In the genomic region with DNA sequence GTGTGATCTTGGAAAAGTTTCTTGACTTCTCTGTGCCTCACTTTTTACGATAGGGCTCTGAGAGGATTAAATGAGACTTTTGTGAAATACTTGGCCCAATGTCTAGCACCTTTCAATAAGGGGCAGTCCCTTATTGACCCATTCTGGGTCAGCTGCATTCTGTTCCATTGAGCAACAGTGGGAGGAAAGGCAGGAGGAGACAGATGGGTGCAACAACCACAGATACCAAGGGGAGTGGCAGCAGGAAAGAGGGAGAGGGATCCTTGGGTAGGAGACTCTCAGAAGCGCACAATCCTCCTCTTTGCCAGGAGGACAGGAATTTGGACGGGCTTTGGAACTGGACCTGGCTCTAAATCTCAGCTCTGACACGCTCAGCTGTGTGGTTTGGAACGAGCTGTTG, we compare ENCODE assay signal across 1 cellular context.
TF ChIP-seq lines count a peak whose summit lies in the region.

No MANE protein-coding gene starts in this region.

TF ChIP-seq in H1, 55 proteins besides CTCF, POLR2A, EP300 and RAD21:
- TF ChIP-seq CBX8 (IDR thresholded peaks at IDR 0.05; ENCODE audit: borderline replicate concordance, low read depth, low read length) (no peak), SIX5 (IDR thresholded peaks at IDR 0.05; ENCODE audit: low read depth, low read length) (no peak), POLR2AphosphoS5 (IDR thresholded peaks at IDR 0.05; ENCODE audit: low read depth, low read length) (no peak), MAFK (IDR thresholded peaks at IDR 0.05; ENCODE audit: low read depth, low read length) (no peak), CTBP2 (IDR thresholded peaks at IDR 0.05; ENCODE audit: borderline replicate concordance, insufficient read depth, insufficient read length, low read length) (no peak), CBX5 (IDR thresholded peaks at IDR 0.05; ENCODE audit: low read depth, low read length) (no peak), TAF7 (optimal IDR thresholded peaks at IDR 0.05; ENCODE audit: borderline replicate concordance, low read depth, low read length) (no peak), NRF1 (IDR thresholded peaks at IDR 0.05; ENCODE audit: low read depth, low read length) (no peak), TBP (IDR thresholded peaks at IDR 0.05; ENCODE audit: low read depth, low read length) (no peak), SP2 (IDR thresholded peaks at IDR 0.05; ENCODE audit: low read length) (no peak), GABPA (IDR thresholded peaks at IDR 0.05; ENCODE audit: borderline replicate concordance, insufficient read depth, low read length) (no peak), KDM1A (IDR thresholded peaks at IDR 0.05; ENCODE audit: borderline replicate concordance, low read length) (no peak), RFX5 (IDR thresholded peaks at IDR 0.05; ENCODE audit: borderline replicate concordance, low read depth, low read length) (no peak), TCF12 (IDR thresholded peaks at IDR 0.05; ENCODE audit: low read depth, low read length) (no peak), YY1 (IDR thresholded peaks at IDR 0.05; ENCODE audit: low read depth, low read length) (no peak), ZNF274 (IDR thresholded peaks at IDR 0.05; ENCODE audit: borderline replicate concordance, extremely low read depth, low read length) (no peak), SRF (IDR thresholded peaks at IDR 0.05; ENCODE audit: low read depth, low read length) (no peak), EZH2 (IDR thresholded peaks at IDR 0.05; ENCODE audit: low read depth, low read length, severe bottlenecking) (no peak)
- TF ChIP-seq, protein P1, sequence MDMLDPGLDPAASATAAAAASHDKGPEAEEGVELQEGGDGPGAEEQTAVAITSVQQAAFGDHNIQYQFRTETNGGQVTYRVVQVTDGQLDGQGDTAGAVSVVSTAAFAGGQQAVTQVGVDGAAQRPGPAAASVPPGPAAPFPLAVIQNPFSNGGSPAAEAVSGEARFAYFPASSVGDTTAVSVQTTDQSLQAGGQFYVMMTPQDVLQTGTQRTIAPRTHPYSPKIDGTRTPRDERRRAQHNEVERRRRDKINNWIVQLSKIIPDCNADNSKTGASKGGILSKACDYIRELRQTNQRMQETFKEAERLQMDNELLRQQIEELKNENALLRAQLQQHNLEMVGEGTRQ (IDR thresholded peaks at IDR 0.05; ENCODE audit: low read length), result no peak
- TF ChIP-seq, protein P2, sequence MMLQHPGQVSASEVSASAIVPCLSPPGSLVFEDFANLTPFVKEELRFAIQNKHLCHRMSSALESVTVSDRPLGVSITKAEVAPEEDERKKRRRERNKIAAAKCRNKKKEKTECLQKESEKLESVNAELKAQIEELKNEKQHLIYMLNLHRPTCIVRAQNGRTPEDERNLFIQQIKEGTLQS (IDR thresholded peaks at IDR 0.05; ENCODE audit: insufficient read depth, low read depth, low read length), result no peak
